29 cellular contexts compared by ENCODE assay signal in genomic region chr15:64779024-64779423, GRCh38. TPM values are rescaled to one million over a fixed set of nuclear protein-coding genes. Genes with fewer than 3 reads are reported as not detected.
"Had no signal": no experiment of that assay in that cellular context is flagged by ENCODE, and none has a peak within 500 bp of the region (broad histone marks: within the 10 kb centered on the region; RNA-seq: fewer than 3 reads in every experiment).

No MANE protein-coding gene starts in this region.

- H3K27ac Mint-ChIP-seq: activated CD8-positive, alpha-beta T cell treated with anti-CD3 and anti-CD28 coated beads for 36 hours; activated naive CD4-positive, alpha-beta T cell treated with anti-CD3 and anti-CD28 coated beads, Interleukin-2, amount 10 ng/mL, durations not matched to agents 7 days and 5 days; activated naive CD8-positive, alpha-beta T cell treated with anti-CD3 and anti-CD28 coated beads for 36 hours; activated T-cell treated with anti-CD3 and anti-CD28 coated beads, Interleukin-2, amount 50 U/mL, for 72 hours; activated T-helper 2 cell treated with anti-CD3 and anti-CD28 coated beads, Interferon-gamma antibody, Interleukin-2, Interleukin-4, amounts not matched to agents 10 μg/mL and 5 μg/mL and 100 μg/mL, durations not matched to agents 14 hours and 24 hours and 36 hours had no signal

- H3K9me3 ChIP-seq: Peyer's patch, SJCRH30, SK-N-SH had no signal

- DNase-seq: activated CD4-positive, alpha-beta T cell treated with anti-CD3 and anti-CD28 coated beads for 4 hours; activated CD8-positive, alpha-beta memory T cell treated with anti-CD3 and anti-CD28 coated beads, Interleukin-2, amount 50 U/mL, for 4 hours; activated CD8-positive, alpha-beta T cell treated with anti-CD3 and anti-CD28 coated beads for 36 hours; activated gamma-delta T cell treated with Interleukin-2 at 50 U/mL for 16 hours; activated naive CD4-positive, alpha-beta T cell treated with anti-CD3 and anti-CD28 coated beads, Interleukin-2, amount 10 ng/mL, durations not matched to agents 7 days and 5 days; activated naive CD8-positive, alpha-beta T cell treated with anti-CD3 and anti-CD28 coated beads for 36 hours; activated T-cell treated with anti-CD3 and anti-CD28 coated beads, Interleukin-2, amount 50 U/mL, for 72 hours; brain microvascular endothelial cell; Kasumi-1; KBM-7; NCI-H1092; NCI-H1417 treated with DMSO at 0.1 percent for 48 hours; NCI-H1694; NCI-H2029; NCI-H2107; NCI-H2171 treated with DMSO at 0.1 percent for 48 hours; NCI-H226; NCI-H526 treated with DMSO at 0.1 percent for 48 hours; NK-92 treated with Interleukin-12 subunit alpha and Interleukin-12 subunit beta, amount 100 ng/mL, for 24 hours; Peyer's patch; Right ventricle myocardium superior; SJCRH30; SK-N-SH; T-helper 1 cell had no signal

- H3K27me3 ChIP-seq: brain microvascular endothelial cell, cardiac muscle cell, SJCRH30 had no signal

- H3K36me3 ChIP-seq: brain microvascular endothelial cell, cardiac muscle cell, Peyer's patch, SJCRH30 had no signal

- H3K9ac ChIP-seq: SK-N-SH had no signal

- H3K27ac ChIP-seq: brain microvascular endothelial cell, cardiac muscle cell, Peyer's patch, RWPE1, SJCRH30, VCaP had no signal

- H3K4me3 ChIP-seq: cardiac muscle cell, Peyer's patch, SJCRH30 had no signal

- H3K36me3 Mint-ChIP-seq: activated naive CD4-positive, alpha-beta T cell treated with anti-CD3 and anti-CD28 coated beads, Interleukin-2, amount 10 ng/mL, durations not matched to agents 7 days and 5 days; activated naive CD8-positive, alpha-beta T cell treated with anti-CD3 and anti-CD28 coated beads for 36 hours had no signal

- ATAC-seq: activated CD8-positive, alpha-beta T cell treated with anti-CD3 and anti-CD28 coated beads for 36 hours; activated T-cell treated with anti-CD3 and anti-CD28 coated beads, Interleukin-2, amount 50 U/mL, for 72 hours had no signal

- H3K4me3 Mint-ChIP-seq: activated CD8-positive, alpha-beta T cell treated with anti-CD3 and anti-CD28 coated beads for 36 hours; activated naive CD4-positive, alpha-beta T cell treated with anti-CD3 and anti-CD28 coated beads, Interleukin-2, amount 10 ng/mL, durations not matched to agents 7 days and 5 days; activated naive CD8-positive, alpha-beta T cell treated with anti-CD3 and anti-CD28 coated beads for 36 hours; activated T-cell treated with anti-CD3 and anti-CD28 coated beads, Interleukin-2, amount 50 U/mL, for 72 hours had no signal

- H3K9me3 Mint-ChIP-seq: activated CD8-positive, alpha-beta T cell treated with anti-CD3 and anti-CD28 coated beads for 36 hours; activated naive CD4-positive, alpha-beta T cell treated with anti-CD3 and anti-CD28 coated beads, Interleukin-2, amount 10 ng/mL, durations not matched to agents 7 days and 5 days; activated naive CD8-positive, alpha-beta T cell treated with anti-CD3 and anti-CD28 coated beads for 36 hours; activated T-cell treated with anti-CD3 and anti-CD28 coated beads, Interleukin-2, amount 50 U/mL, for 72 hours; activated T-helper 2 cell treated with anti-CD3 and anti-CD28 coated beads, Interferon-gamma antibody, Interleukin-2, Interleukin-4, amounts not matched to agents 10 μg/mL and 5 μg/mL and 100 μg/mL, durations not matched to agents 14 hours and 24 hours and 36 hours had no signal

RNA-seq across cellular contexts. Expression of gene RBPMS2, which starts 3.6 kb away (rescaled TPM):
- total RNA-seq: activated CD8-positive, alpha-beta T cell treated with anti-CD3 and anti-CD28 coated beads for 36 hours; activated naive CD8-positive, alpha-beta T cell treated with anti-CD3 and anti-CD28 coated beads for 36 hours; T-helper 2 cell treated with Interferon-gamma antibody and Interleukin-4, amounts not matched to agents 100 ng/mL and 5 ng/mL, for 36 hours had no signal
